In genomic region chr12:95118138-95118787, GRCh38 we compare ENCODE assay signal across 12 cellular contexts. TPM values are rescaled to one million over a fixed set of nuclear protein-coding genes. Genes with fewer than 3 reads are reported as not detected.
DNase-seq lines count a peak whose midpoint lies in the region; ATAC-seq and TF ChIP-seq lines count a peak whose summit lies in the region.
"Had no signal": no experiment of that assay in that cellular context is flagged by ENCODE, and none has a peak within 500 bp of the region (broad histone marks: within the 10 kb centered on the region; RNA-seq: fewer than 3 reads in every experiment).

No MANE protein-coding gene starts in this region.

- no peak overlapping the region; the same call in 1 of the 2 replicates for H2AK5ac ChIP-seq in IMR-90 (ENCODE audit: low read depth, low read length)

- H2BK20ac ChIP-seq in IMR-90 (ENCODE audit: low read depth, low read length), result peak overlapping the region; percentile 63; the same call in 1 of the 2 replicates

- CTCF ChIA-PET in A673 (lab: Charles Lee), result interaction anchor here (2.1 kb wide), 1 partner anchor 416 kb away, joined by 17 read pairs; no protein-coding TSS in a partner anchor
- CTCF ChIA-PET in IMR-90 (lab: Yijun Ruan, JAX), result interaction anchor here (1.2 to 2.2 kb wide), 3 partner anchors 99 to 420 kb away, joined by 3 to 14 read pairs (median 12); partner anchors contain the start of genes FGD6 and VEZT

- H3K36me3 ChIP-seq in A673 (ENCODE audit: insufficient read depth, low read length, poor library complexity, severe bottlenecking) (no peaks in the 10 kb centered on the region), IMR-90 (ENCODE audit: control insufficient read depth, insufficient read depth, low read length) (no peaks in the 10 kb centered on the region), right lobe of liver (no peaks in the 10 kb centered on the region), adrenal gland (replicated peaks in 1 of 2) (no peaks in the 10 kb centered on the region)

- no peak overlapping the region for H3K27ac Mint-ChIP-seq in activated naive CD8-positive, alpha-beta T cell treated with anti-CD3 and anti-CD28 coated beads, Interleukin-2, amount 50 U/mL, for 24 hours
- H3K27ac Mint-ChIP-seq: B cell; naive thymus-derived CD4-positive, alpha-beta T cell had no signal

- TF ChIP-seq RAD21 in IMR-90 (IDR thresholded peaks at IDR 0.05; ENCODE audit: low read length), result no peak; the same call in 1 of the 2 replicates

- H3K27ac ChIP-seq in A673 (ENCODE audit: low read depth, low read length, poor library complexity, severe bottlenecking), result no peak overlapping the region
- H3K27ac ChIP-seq in IMR-90 (ENCODE audit: insufficient read depth, low read length), result peak overlapping the region; percentile 80; the same call in 1 of the 2 replicates
- H3K27ac ChIP-seq in right lobe of liver, result peak overlapping the region in 1 of 3 donors; percentile 48
- H3K27ac ChIP-seq in adrenal gland, result peak overlapping the region in 1 of 5 donors; percentile 23

- H3K4me3 ChIP-seq in A673 (ENCODE audit: low read depth, low read length, poor library complexity, severe bottlenecking) (no peak overlapping the region), IMR-90 (ENCODE audit: insufficient read depth, low read depth, low read length) (no peak overlapping the region), choroid plexus epithelial cell (ENCODE audit: low read depth, low read length) (no peak overlapping the region), right lobe of liver (no peak overlapping the region), adrenal gland (no peak overlapping the region)
- H3K4me3 ChIP-seq: esophagus squamous epithelium had no signal

- peak overlapping the region; percentile 91 for H2BK5ac ChIP-seq in IMR-90 (ENCODE audit: low read depth, low read length, poor library complexity, severe bottlenecking)

- H3K4ac ChIP-seq in IMR-90 (ENCODE audit: low read depth, low read length), result peak overlapping the region; percentile 56

- no peaks in the 10 kb centered on the region for H3K9me1 ChIP-seq in IMR-90 (ENCODE audit: insufficient read depth, low read length)

- H3K9ac ChIP-seq in IMR-90 (ENCODE audit: low read depth, low read length), result no peak overlapping the region

- H2AFZ ChIP-seq in IMR-90 (replicated peaks; ENCODE audit: low read length, poor library complexity), result no peak overlapping the region

- H4K20me1 ChIP-seq in IMR-90 (ENCODE audit: insufficient read depth, low read length), result no peaks in the 10 kb centered on the region

- peak overlapping the region; percentile 29; the same call in 1 of the 2 replicates for H3K23ac ChIP-seq in IMR-90 (ENCODE audit: low read depth, low read length)

- no peaks in the 10 kb centered on the region for H3K36me3 Mint-ChIP-seq in activated naive CD8-positive, alpha-beta T cell treated with anti-CD3 and anti-CD28 coated beads, Interleukin-2, amount 50 U/mL, for 24 hours (ENCODE audit: low read depth)
- H3K36me3 Mint-ChIP-seq: naive thymus-derived CD4-positive, alpha-beta T cell had no signal

- TF ChIP-seq CTCF in A673 (conservative IDR thresholded peaks at IDR 0.05; ENCODE audit: low read depth, low read length), result no peak
- TF ChIP-seq CTCF in IMR-90 (conservative IDR thresholded peaks at IDR 0.05; ENCODE audit: low read depth, low read length), result no peak
- TF ChIP-seq CTCF in choroid plexus epithelial cell (conservative IDR thresholded peaks at IDR 0.05; ENCODE audit: low read depth, low read length), result no peak
- no peak for TF ChIP-seq CTCF in right lobe of liver (IDR thresholded peaks at IDR 0.05)
- TF ChIP-seq CTCF in adrenal gland (IDR thresholded peaks at IDR 0.05), result no peak

- BruUV-seq in A673 (replicated peaks; lab: Mats Ljungman, UMichigan), result no TSS peak
- BruUV-seq in IMR-90 (replicated peaks; lab: Mats Ljungman, UMichigan), result no TSS peak

- no peaks in the 10 kb centered on the region for H3K27me3 Mint-ChIP-seq in activated naive CD8-positive, alpha-beta T cell treated with anti-CD3 and anti-CD28 coated beads, Interleukin-2, amount 50 U/mL, for 24 hours
- H3K27me3 Mint-ChIP-seq: B cell; naive thymus-derived CD4-positive, alpha-beta T cell had no signal

- no peak overlapping the region for H3K14ac ChIP-seq in IMR-90 (replicated peaks; ENCODE audit: low read depth, low read length)

- H3K27me3 ChIP-seq in A673 (replicated peaks; ENCODE audit: insufficient read depth, low read depth, low read length, poor library complexity) (no peaks in the 10 kb centered on the region), IMR-90 (ENCODE audit: control insufficient read depth, insufficient read depth, low read length) (no peaks in the 10 kb centered on the region), right lobe of liver (no peaks in the 10 kb centered on the region), adrenal gland (no peaks in the 10 kb centered on the region)
- H3K27me3 ChIP-seq: esophagus squamous epithelium had no signal

- intact Hi-C loops in A673 (cut with micrococcal nuclease; ENCODE audit: unreplicated experiment), result loop anchor here (2.0 kb wide), 1 partner anchor 99 kb away; the partner anchor contains the start of genes FGD6 and VEZT
- intact Hi-C loops in IMR-90 (cut with micrococcal nuclease), result loop anchor here (2.0 to 5.0 kb wide), 2 partner anchors 354 to 417 kb away; partner anchors contain the start of gene METAP2
- intact Hi-C loops in right lobe of liver (cut with DNase I), result loop anchor here (10.0 kb wide), 2 partner anchors 217 to 417 kb away; no protein-coding TSS in a partner anchor
- intact Hi-C loops in adrenal gland (cut with DNase I), result loop anchor here (5.0 to 10.0 kb wide), 3 partner anchors 214 to 417 kb away; no protein-coding TSS in a partner anchor

- H3K9me3 ChIP-seq in A673 (ENCODE audit: low read depth, low read length, poor library complexity, severe bottlenecking) (no peaks in the 10 kb centered on the region), IMR-90 (ENCODE audit: control insufficient read depth, insufficient read depth, low read length) (no peaks in the 10 kb centered on the region), right lobe of liver (no peaks in the 10 kb centered on the region), adrenal gland (replicated peaks in 1 of 3) (no peaks in the 10 kb centered on the region)
- H3K9me3 ChIP-seq: esophagus squamous epithelium had no signal

- no CpG with 5 or more reads among the region's 4 CpGs for WGBS in IMR-90 (ENCODE audit: extremely low coverage in 2 of 2, insufficient read length in 1 of 2), 2 experiments
- WGBS in right lobe of liver (ENCODE audit: insufficient coverage, low coverage, low lambda C conversion rate, missing lambda C conversion rate), result 23% methylated on average over 3 of the region's 4 CpGs
- 59 to 68% (median 64%) methylated on average over 4 of the region's 4 CpGs for WGBS in adrenal gland, 4 donors

- peak overlapping the region; percentile 94; the same call in 1 of the 2 replicates for H3K18ac ChIP-seq in IMR-90 (ENCODE audit: low read depth, low read length)

- H3K4me2 ChIP-seq in IMR-90 (ENCODE audit: low read depth, low read length), result peak overlapping the region; percentile 51

- TF ChIP-seq POLR2A in IMR-90 (IDR thresholded peaks at IDR 0.05; ENCODE audit: low read depth, low read length), result no peak
- TF ChIP-seq POLR2A in right lobe of liver (IDR thresholded peaks at IDR 0.05), result no peak
- no peak for TF ChIP-seq POLR2A in adrenal gland (IDR thresholded peaks at IDR 0.05)

- H3K79me1 ChIP-seq in IMR-90 (ENCODE audit: low read depth in 1 of 2, low read length in 2 of 2), result no peaks in the 10 kb centered on the region; a peak in 1 of 4 replicates

- peak overlapping the region; percentile 37 for H2AK9ac ChIP-seq in IMR-90 (replicated peaks; ENCODE audit: low read depth, low read length, poor library complexity)

- no peaks in the 10 kb centered on the region for H3K4me1 ChIP-seq in A673 (ENCODE audit: insufficient read depth, low read length, poor library complexity, severe bottlenecking)
- H3K4me1 ChIP-seq in IMR-90 (ENCODE audit: control insufficient read depth, insufficient read depth, low read length), result peaks cover 15% of the 10 kb centered on the region
- H3K4me1 ChIP-seq in right lobe of liver, result peaks cover 0 to 4% (median 0%) of the 10 kb centered on the region in 4 donors
- H3K4me1 ChIP-seq in adrenal gland (replicated peaks in 1 of 2), result peaks cover 0 to 7% of the 10 kb centered on the region in 2 donors

- H3K4me3 Mint-ChIP-seq in activated naive CD8-positive, alpha-beta T cell treated with anti-CD3 and anti-CD28 coated beads, Interleukin-2, amount 50 U/mL, for 24 hours, result no peak overlapping the region
- H3K4me3 Mint-ChIP-seq: B cell; naive thymus-derived CD4-positive, alpha-beta T cell had no signal

- no peak overlapping the region for H3K56ac ChIP-seq in IMR-90 (ENCODE audit: extremely low read depth, insufficient read depth, low read length)

- dilution Hi-C loops in IMR-90 (cut with HindIII; ENCODE audit: low sequenced_read_pairs, unreplicated experiment), result no loop called here

- in situ Hi-C loops in IMR-90 (cut with MboI; ENCODE audit: low sequenced_read_pairs), result loop anchor here (5.0 kb wide), 1 partner anchor 219 kb away; no protein-coding TSS in a partner anchor

- peak overlapping the region in 1 of 2 experiments; percentile 74; a peak in 2 of 4 replicates for H4K8ac ChIP-seq in IMR-90 (ENCODE audit: low read depth in 2 of 2, low read length in 2 of 2)

- peak; percentile 80 for ATAC-seq in IMR-90 (ENCODE audit: low read depth)
- ATAC-seq in right lobe of liver, result peak; percentile 36 to 87 (median 71)
- no peak for ATAC-seq in activated naive CD8-positive, alpha-beta T cell treated with anti-CD3 and anti-CD28 coated beads, Interleukin-2, amount 50 U/mL, for 24 hours
- ATAC-seq: naive thymus-derived CD4-positive, alpha-beta T cell had no signal

- peak overlapping the region; percentile 36; the same call in 1 of the 2 replicates for H4K5ac ChIP-seq in IMR-90 (ENCODE audit: low read depth, low read length)

- peak overlapping the region; percentile 45; the same call in 1 of the 2 replicates for H4K91ac ChIP-seq in IMR-90 (ENCODE audit: insufficient read depth, low read depth, low read length)

- POLR2A ChIA-PET in A673 (lab: Charles Lee; ENCODE audit: low non-redundant PET) (no interaction called here), IMR-90 (lab: Charles Lee; ENCODE audit: unreplicated experiment) (no interaction called here)

- no peaks in the 10 kb centered on the region for H3K4me1 Mint-ChIP-seq in activated naive CD8-positive, alpha-beta T cell treated with anti-CD3 and anti-CD28 coated beads, Interleukin-2, amount 50 U/mL, for 24 hours
- H3K4me1 Mint-ChIP-seq: B cell had no signal

- H3K9me3 Mint-ChIP-seq in activated naive CD8-positive, alpha-beta T cell treated with anti-CD3 and anti-CD28 coated beads, Interleukin-2, amount 50 U/mL, for 24 hours, result no peaks in the 10 kb centered on the region
- H3K9me3 Mint-ChIP-seq: naive thymus-derived CD4-positive, alpha-beta T cell had no signal

- DNase-seq in A673 (ENCODE audit: low spot score), result peak; percentile 11
- peak; percentile 89 for DNase-seq in IMR-90
- peak; percentile 69 for DNase-seq in choroid plexus epithelial cell (ENCODE audit: low read depth)
- DNase-seq in right lobe of liver, result no peak
- no peak for DNase-seq in adrenal gland
- no peak for DNase-seq in NCI-H1694 treated with DMSO at 0.1 percent for 48 hours (lab: John Stamatoyannopoulos, UW)
- no peak for DNase-seq in activated naive CD8-positive, alpha-beta T cell treated with anti-CD3 and anti-CD28 coated beads, Interleukin-2, amount 50 U/mL, for 24 hours
- no peak for DNase-seq in NCI-H748 (lab: John Stamatoyannopoulos, UW; ENCODE audit: unreplicated experiment)
- DNase-seq: esophagus squamous epithelium; naive thymus-derived CD4-positive, alpha-beta T cell; stimulated activated CD4-positive, alpha-beta T cell treated with anti-CD3 and anti-CD28 coated beads, Interleukin-4, amount 100 ng/mL, for 4 hours had no signal

- no peak overlapping the region for H2BK15ac ChIP-seq in IMR-90 (ENCODE audit: low read depth, low read length)

- peak overlapping the region; percentile 79; the same call in 1 of the 2 replicates for H2BK120ac ChIP-seq in IMR-90 (ENCODE audit: low read depth, low read length)

RNA-seq across cellular contexts. Expression of gene NR2C1, which starts 44.8 kb away (rescaled TPM):
- total RNA-seq in A673 (2021) (42.1 and 44.3 TPM in 2 replicates), IMR-90 (2012; rRNA removed) (12.7 and 17.2 TPM in 2 replicates), right lobe of liver (10 to 100 TPM; 19.0 to 40.2 (median 21.1) TPM), adrenal gland (10 to 100 TPM; 19.8 to 89.8 (median 38.1) TPM)
- polyA plus RNA-seq in IMR-90 (2012; rRNA removed) (12.9 and 14.1 TPM in 2 replicates), adrenal gland (100 to 1,000 TPM in 2 of 3 donors, 10 to 100 TPM in 1; 33.5 to 300 (median 122) TPM)
- polyA plus RNA-seq in IMR-90 (2012; cell fraction: cytosol; rRNA removed), result 1.7 and 2.5 TPM in 2 replicates
- polyA plus RNA-seq in IMR-90 (2012; cell fraction: nucleus; rRNA removed; ENCODE audit: low replicate concordance), result 32.2 and 127 TPM in 2 replicates

Comparison
In these comparisons a context has a peak if more than half of its experiments do, and no peak if none do; other contexts are left out.
1. DNase-seq: peak in A673 (single experiment), IMR-90 (single experiment) and choroid plexus epithelial cell (single experiment); none in right lobe of liver (0 of 3), adrenal gland (0 of 7), NCI-H1694 treated with DMSO at 0.1 percent for 48 hours (single experiment), activated naive CD8-positive, alpha-beta T cell treated with anti-CD3 and anti-CD28 coated beads, Interleukin-2, amount 50 U/mL, for 24 hours (single experiment) and NCI-H748 (single experiment).